In genomic region chr1:193356249-193356648, GRCh38 we compare ENCODE assay signal across 15 cellular contexts.
DNase-seq lines count a peak whose midpoint lies in the region; ATAC-seq and TF ChIP-seq lines count a peak whose summit lies in the region.
"Had no signal": no experiment of that assay in that cellular context is flagged by ENCODE, and none has a peak within 500 bp of the region (broad histone marks: within the 10 kb centered on the region; RNA-seq: fewer than 3 reads in every experiment).

No MANE protein-coding gene starts in this region.

- H3K27me3 ChIP-seq in left ventricle myocardium inferior (ENCODE audit: low read depth) (no peaks in the 10 kb centered on the region), mucosa of rectum (ENCODE audit: control insufficient read depth in 2 of 2, insufficient read depth in 2 of 2, low read length in 2 of 2) (no peaks in the 10 kb centered on the region)
- H3K27me3 ChIP-seq: BE2C had no signal

- H3K27ac ChIP-seq in left ventricle myocardium inferior (replicated peaks) = peak overlapping the region; percentile 80
- peak overlapping the region; percentile 72 to 75 for H3K27ac ChIP-seq in mucosa of rectum (ENCODE audit: low read depth in 2 of 2, low read length in 2 of 2)
- H3K27ac ChIP-seq: C4-2B had no signal

- intact Hi-C loops in Right ventricle myocardium superior (cut with DNase I) (no loop called here), left ventricle myocardium inferior (cut with micrococcal nuclease) (no loop called here)

- H3K36me3 ChIP-seq in left ventricle myocardium inferior = no peaks in the 10 kb centered on the region
- H3K36me3 ChIP-seq in mucosa of rectum (ENCODE audit: control insufficient read depth in 2 of 2, insufficient read depth in 2 of 2, low read length in 2 of 2) = no peaks in the 10 kb centered on the region
- H3K36me3 ChIP-seq: BE2C had no signal

- TF ChIP-seq CTCF in left ventricle myocardium inferior (IDR thresholded peaks at IDR 0.05; ENCODE audit: borderline replicate concordance) = no peak

- H3K4me1 ChIP-seq in left ventricle myocardium inferior (peaks cover 6% of the 10 kb centered on the region), mucosa of rectum (ENCODE audit: control insufficient read depth in 2 of 2, insufficient read depth in 2 of 2, low read length in 2 of 2) (peaks cover 2 to 17% of the 10 kb centered on the region in 2 donors)
- H3K4me1 ChIP-seq: BE2C had no signal

- H3K9me3 ChIP-seq in left ventricle myocardium inferior (replicated peaks) (no peaks in the 10 kb centered on the region), mucosa of rectum (ENCODE audit: control insufficient read depth in 2 of 2, low read length in 2 of 2) (no peaks in the 10 kb centered on the region)
- H3K9me3 ChIP-seq: A549, BE2C had no signal

- peak; percentile 94 for ATAC-seq in Right ventricle myocardium superior (ENCODE audit: poor library complexity)
- no peak for ATAC-seq in activated CD4-positive, CD25-positive, alpha-beta regulatory T cell treated with anti-CD3 and anti-CD28 coated beads, Interleukin-2, amount 50 U/mL, for 24 hours

- DNase-seq in Right ventricle myocardium superior (peak; percentile 55), left ventricle myocardium inferior (peak; percentile 39), SW 1271 (lab: John Stamatoyannopoulos, UW) (no peak), NCI-H1105 treated with DMSO at 0.1 percent for 48 hours (lab: John Stamatoyannopoulos, UW) (no peak)
- DNase-seq: BE2C; CD4-positive, alpha-beta memory T cell; DMS153; DMS79 treated with DMSO at 0.1 percent for 48 hours; EL; HCEC 1CT; HFFc6 had no signal

- H3K9ac ChIP-seq in mucosa of rectum (ENCODE audit: low read depth in 1 of 2, low read length in 2 of 2) = no peak overlapping the region

- no peak overlapping the region for H3K4me3 ChIP-seq in left ventricle myocardium inferior
- no peak overlapping the region for H3K4me3 ChIP-seq in mucosa of rectum (ENCODE audit: low read length in 2 of 2)
- H3K4me3 ChIP-seq: A549 had no signal

Comparison
In these comparisons a context has a peak if more than half of its experiments do, and no peak if none do; other contexts are left out.
1. DNase-seq: peak in Right ventricle myocardium superior (single experiment) and left ventricle myocardium inferior (single experiment); none in SW 1271 (0 of 2) and NCI-H1105 treated with DMSO at 0.1 percent for 48 hours (single experiment).